10 cellular contexts compared by ENCODE assay signal in the genomic region with DNA sequence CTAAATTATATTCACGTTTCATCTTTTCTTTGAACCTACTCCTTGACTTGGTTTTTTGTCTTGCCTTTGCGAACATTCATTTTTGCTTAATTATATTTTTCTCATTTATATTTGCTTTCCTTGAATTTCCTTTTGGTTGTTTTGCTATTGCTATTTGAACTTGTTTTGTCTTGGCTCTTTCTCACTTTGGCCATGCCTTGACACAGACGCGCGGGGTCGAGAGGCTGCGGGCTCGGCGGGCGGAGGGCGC. TPM values are rescaled to one million over a fixed set of nuclear protein-coding genes. Genes with fewer than 3 reads are reported as not detected.
DNase-seq lines count a peak whose midpoint lies in the region; ATAC-seq, FAIRE-seq and TF ChIP-seq lines count a peak whose summit lies in the region.
"Had no signal": no experiment of that assay in that cellular context is flagged by ENCODE, and none has a peak within 500 bp of the region (broad histone marks: within the 10 kb centered on the region; RNA-seq: fewer than 3 reads in every experiment).

No MANE protein-coding gene starts in this region.

- no peak overlapping the region for H3K4me3 Mint-ChIP-seq in neural crest cell
- H3K4me3 Mint-ChIP-seq: activated naive CD8-positive, alpha-beta T cell; T-helper 1 cell treated with Interleukin-12 subunit alpha and Interleukin-12 subunit beta and Interleukin-4 antibody, amounts not matched to agents 30 μg/mL and 1 μg/mL, for 36 hours had no signal

- peaks cover 7% of the 10 kb centered on the region for H3K36me3 Mint-ChIP-seq in neural crest cell (ENCODE audit: low read depth)
- H3K36me3 Mint-ChIP-seq: activated naive CD8-positive, alpha-beta T cell had no signal

- H3K27me3 ChIP-seq in Karpas-422 (ENCODE audit: low read length) (no peaks in the 10 kb centered on the region), endothelial cell of umbilical vein (ENCODE audit: control insufficient read depth in 2 of 2, insufficient read depth in 2 of 2, low read length in 2 of 2) (no peaks in the 10 kb centered on the region), foreskin keratinocyte (no peaks in the 10 kb centered on the region)

- H3K9me3 Mint-ChIP-seq in neural crest cell, result no peaks in the 10 kb centered on the region
- H3K9me3 Mint-ChIP-seq: T-helper 1 cell treated with Interleukin-12 subunit alpha and Interleukin-12 subunit beta and Interleukin-4 antibody, amounts not matched to agents 30 μg/mL and 1 μg/mL, for 36 hours had no signal

- no peaks in the 10 kb centered on the region for H3K9me2 ChIP-seq in Karpas-422 (replicated peaks; ENCODE audit: insufficient read depth, low read length)

- CTCF ChIA-PET in AG04449 (lab: Yijun Ruan, JAX), result interaction anchor here (1.0 to 4.9 kb wide), 19 partner anchors 14 to 379 kb away, joined by 3 to 148 read pairs (median 8); a partner anchor contains a TSS
- CTCF ChIA-PET in endothelial cell of umbilical vein (lab: Charles Lee), result interaction anchor here (0.6 to 4.7 kb wide), 14 partner anchors 14 to 501 kb away, joined by 3 to 100 read pairs (median 7); a partner anchor contains a TSS

- intact Hi-C loops in endothelial cell of umbilical vein (cut with micrococcal nuclease), result loop anchor here (1.0 to 5.0 kb wide), 8 partner anchors 65 to 501 kb away; a partner anchor contains a TSS

- TF ChIP-seq POLR2A in endothelial cell of umbilical vein (IDR thresholded peaks at IDR 0.05; ENCODE audit: low read depth, low read length), result no peak

- H4K20me1 ChIP-seq in Karpas-422 (ENCODE audit: insufficient read depth, low read depth, low read length), result no peaks in the 10 kb centered on the region
- no peaks in the 10 kb centered on the region for H4K20me1 ChIP-seq in endothelial cell of umbilical vein (replicated peaks; ENCODE audit: control insufficient read depth, extremely low read depth, insufficient read depth, low read length)

- FAIRE-seq in endothelial cell of umbilical vein (lab: Jason Lieb, UNC), result no peak

- H3K27ac ChIP-seq in Karpas-422 (ENCODE audit: low read length) (no peak overlapping the region), endothelial cell of umbilical vein (ENCODE audit: insufficient read depth, low read depth, low read length) (peak overlapping the region; percentile 12), foreskin keratinocyte (no peak overlapping the region)

- H3K4me1 ChIP-seq in Karpas-422 (ENCODE audit: low read length) (peaks cover 60% of the 10 kb centered on the region), endothelial cell of umbilical vein (ENCODE audit: control insufficient read depth, extremely low read depth, insufficient read depth, low read length) (peaks cover 15% of the 10 kb centered on the region), foreskin keratinocyte (no peaks in the 10 kb centered on the region)

- no peak overlapping the region for H3K27ac Mint-ChIP-seq in neural crest cell (ENCODE audit: unreplicated experiment)
- H3K27ac Mint-ChIP-seq: activated naive CD8-positive, alpha-beta T cell; T-helper 1 cell treated with Interleukin-12 subunit alpha and Interleukin-12 subunit beta and Interleukin-4 antibody, amounts not matched to agents 30 μg/mL and 1 μg/mL, for 36 hours had no signal

- H3K27me3 Mint-ChIP-seq in neural crest cell (ENCODE audit: low read depth), result no peaks in the 10 kb centered on the region

- H3K4me3 ChIP-seq in AG04449 (ENCODE audit: low read depth, low read length) (peak overlapping the region; percentile 62), Karpas-422 (ENCODE audit: low read length) (peak overlapping the region; percentile 79), endothelial cell of umbilical vein (replicated peaks in 1 of 3; ENCODE audit: insufficient read depth in 1 of 3, low read depth in 1 of 3, low read length in 3 of 3) (peak overlapping the region; percentile 46 to 92 (median 54))

- H3K9me3 ChIP-seq in Karpas-422 (ENCODE audit: low read length), result no peaks in the 10 kb centered on the region
- no peaks in the 10 kb centered on the region for H3K9me3 ChIP-seq in endothelial cell of umbilical vein (replicated peaks; ENCODE audit: control insufficient read depth, insufficient read depth, low read length)

- H2AFZ ChIP-seq in Karpas-422 (ENCODE audit: low read length), result peak overlapping the region; percentile 89
- H2AFZ ChIP-seq in endothelial cell of umbilical vein (ENCODE audit: low read depth, low read length), result peak overlapping the region; percentile 92

- H3K9ac ChIP-seq in Karpas-422 (ENCODE audit: low read length) (peak overlapping the region; percentile 79), endothelial cell of umbilical vein (replicated peaks; ENCODE audit: extremely low read depth, insufficient read depth, low read length) (peak overlapping the region; percentile 75)

- BruUV-seq in endothelial cell of umbilical vein (replicated peaks; lab: Mats Ljungman, UMichigan), result no TSS peak

- H3K36me3 ChIP-seq in Karpas-422 (ENCODE audit: insufficient read depth, low read length) (no peaks in the 10 kb centered on the region), endothelial cell of umbilical vein (ENCODE audit: control insufficient read depth in 2 of 2, extremely low read depth in 1 of 2, insufficient read depth in 2 of 2, low read length in 2 of 2) (no peaks in the 10 kb centered on the region)

- TF ChIP-seq CTCF in AG04449 (IDR thresholded peaks at IDR 0.05; ENCODE audit: insufficient read depth, low read length, missing control alignments) (no peak), endothelial cell of umbilical vein (IDR thresholded peaks at IDR 0.05; ENCODE audit: extremely low read depth in 1 of 2, insufficient read depth in 1 of 2, low read depth in 1 of 2, low read length in 2 of 2) (no peak), neural crest cell (conservative IDR thresholded peaks at IDR 0.05) (peak; percentile 36), foreskin keratinocyte (conservative IDR thresholded peaks at IDR 0.05) (no peak)

- no peak for DNase-seq in AG04449 (ENCODE audit: low read depth, low spot score)
- no peak for DNase-seq in Karpas-422
- no peak for DNase-seq in endothelial cell of umbilical vein (ENCODE audit: low read depth, low spot score)
- no peak for DNase-seq in neural crest cell (ENCODE audit: low read depth, low spot score)
- DNase-seq in activated CD4-positive, CD25-positive, alpha-beta regulatory T cell (lab: John Stamatoyannopoulos, UW), result no peak
- DNase-seq in foreskin keratinocyte, result no peak

- POLR2A ChIA-PET in AG04449 (lab: Yijun Ruan, JAX), result interaction anchor here (0.7 kb wide), 1 partner anchor 137 kb away, joined by 3 read pairs; no protein-coding TSS in a partner anchor
- POLR2A ChIA-PET in endothelial cell of umbilical vein (lab: Charles Lee), result no interaction called here

- dilution Hi-C loops in endothelial cell of umbilical vein (cut with MboI; ENCODE audit: extremely low pct_ligation_motif_present, low sequenced_read_pairs), result loop anchor here (10.0 to 25.0 kb wide), 2 partner anchors 277 to 399 kb away; no protein-coding TSS in a partner anchor

- H3K79me2 ChIP-seq in Karpas-422 (ENCODE audit: low read length) (no peaks in the 10 kb centered on the region), endothelial cell of umbilical vein (ENCODE audit: control insufficient read depth, insufficient read depth, low read length) (peaks cover 14% of the 10 kb centered on the region)

- H3K4me1 Mint-ChIP-seq in neural crest cell, result peaks cover 9% of the 10 kb centered on the region

- ATAC-seq in GM18519 (IDR thresholded peaks at IDR 0.05; ENCODE audit: low FRiP score, unreplicated experiment) (no peak), foreskin keratinocyte (no peak), GM21381 (IDR thresholded peaks at IDR 0.05; ENCODE audit: unreplicated experiment) (no peak)

- no peaks in the 10 kb centered on the region for H3K9me1 ChIP-seq in endothelial cell of umbilical vein (replicated peaks; ENCODE audit: control insufficient read depth, extremely low read depth, insufficient read depth, low read length)

- H3K4me2 ChIP-seq in Karpas-422 (ENCODE audit: low read depth, low read length, poor library complexity, severe bottlenecking) (peak overlapping the region; percentile 98), endothelial cell of umbilical vein (ENCODE audit: insufficient read depth, low read length) (peak overlapping the region; percentile 99)

TF ChIP-seq in endothelial cell of umbilical vein, 7 proteins besides CTCF, POLR2A, EP300 and RAD21:
- no peak for TF ChIP-seq POLR2AphosphoS5 (IDR thresholded peaks at IDR 0.05; ENCODE audit: insufficient read depth, low read depth, low read length)
- TF ChIP-seq, protein P1, sequence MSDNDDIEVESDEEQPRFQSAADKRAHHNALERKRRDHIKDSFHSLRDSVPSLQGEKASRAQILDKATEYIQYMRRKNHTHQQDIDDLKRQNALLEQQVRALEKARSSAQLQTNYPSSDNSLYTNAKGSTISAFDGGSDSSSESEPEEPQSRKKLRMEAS (IDR thresholded peaks at IDR 0.05; ENCODE audit: insufficient read depth, insufficient read length), result no peak
- no peak for TF ChIP-seq MYC (IDR thresholded peaks at IDR 0.05; ENCODE audit: low read depth, low read length)
- no peak for TF ChIP-seq GATA2 (IDR thresholded peaks at IDR 0.05; ENCODE audit: insufficient read depth, insufficient read length, low read depth, low read length)
- TF ChIP-seq EZH2 (IDR thresholded peaks at IDR 0.05; ENCODE audit: borderline replicate concordance, low read depth, low read length, severe bottlenecking), result no peak
- TF ChIP-seq FOS (IDR thresholded peaks at IDR 0.05; ENCODE audit: borderline replicate concordance, insufficient read depth, low read length), result no peak
- TF ChIP-seq JUN (IDR thresholded peaks at IDR 0.05; ENCODE audit: borderline replicate concordance, insufficient read depth, insufficient read length, low read depth), result no peak

RNA-seq across cellular contexts. Expression of a gene that starts 7.1 kb away (rescaled TPM):
- 23.7 and 61.3 TPM in 2 replicates for total RNA-seq in Karpas-422 (2014; rRNA removed; shearing (Covaris generic); ENCODE audit: low replicate concordance)
- total RNA-seq in endothelial cell of umbilical vein (19.5 and 22.5 TPM in 2 replicates), neural crest cell (25.0 and 27.8 TPM in 2 replicates), foreskin keratinocyte (37.2 and 40.3 TPM in 2 replicates)
- polyA plus RNA-seq in endothelial cell of umbilical vein (21.3 and 33.7 TPM in 2 replicates), foreskin keratinocyte (39.7 and 39.9 TPM in 2 replicates)
- 23.2 and 24.5 TPM in 2 replicates for polyA plus RNA-seq in endothelial cell of umbilical vein (2011; cell fraction: cytosol; rRNA removed)
- 9.4 and 14.3 TPM in 2 replicates for polyA plus RNA-seq in endothelial cell of umbilical vein (2011; cell fraction: nucleus; rRNA removed)
- 21.9 and 31.7 TPM in 2 replicates for polyA plus RNA-seq in endothelial cell of umbilical vein (2012)
- 5.6 and 6.8 TPM in 2 replicates for polyA minus RNA-seq in endothelial cell of umbilical vein
- polyA minus RNA-seq in endothelial cell of umbilical vein (2011; cell fraction: cytosol; rRNA and poly(A)+ RNA removed), result 10.4 TPM
- polyA minus RNA-seq in endothelial cell of umbilical vein (2011; cell fraction: nucleus; rRNA and poly(A)+ RNA removed), result 1.5 and 2.2 TPM in 2 replicates
